ENCODE assay signal across 8 cellular contexts in the genomic region with DNA sequence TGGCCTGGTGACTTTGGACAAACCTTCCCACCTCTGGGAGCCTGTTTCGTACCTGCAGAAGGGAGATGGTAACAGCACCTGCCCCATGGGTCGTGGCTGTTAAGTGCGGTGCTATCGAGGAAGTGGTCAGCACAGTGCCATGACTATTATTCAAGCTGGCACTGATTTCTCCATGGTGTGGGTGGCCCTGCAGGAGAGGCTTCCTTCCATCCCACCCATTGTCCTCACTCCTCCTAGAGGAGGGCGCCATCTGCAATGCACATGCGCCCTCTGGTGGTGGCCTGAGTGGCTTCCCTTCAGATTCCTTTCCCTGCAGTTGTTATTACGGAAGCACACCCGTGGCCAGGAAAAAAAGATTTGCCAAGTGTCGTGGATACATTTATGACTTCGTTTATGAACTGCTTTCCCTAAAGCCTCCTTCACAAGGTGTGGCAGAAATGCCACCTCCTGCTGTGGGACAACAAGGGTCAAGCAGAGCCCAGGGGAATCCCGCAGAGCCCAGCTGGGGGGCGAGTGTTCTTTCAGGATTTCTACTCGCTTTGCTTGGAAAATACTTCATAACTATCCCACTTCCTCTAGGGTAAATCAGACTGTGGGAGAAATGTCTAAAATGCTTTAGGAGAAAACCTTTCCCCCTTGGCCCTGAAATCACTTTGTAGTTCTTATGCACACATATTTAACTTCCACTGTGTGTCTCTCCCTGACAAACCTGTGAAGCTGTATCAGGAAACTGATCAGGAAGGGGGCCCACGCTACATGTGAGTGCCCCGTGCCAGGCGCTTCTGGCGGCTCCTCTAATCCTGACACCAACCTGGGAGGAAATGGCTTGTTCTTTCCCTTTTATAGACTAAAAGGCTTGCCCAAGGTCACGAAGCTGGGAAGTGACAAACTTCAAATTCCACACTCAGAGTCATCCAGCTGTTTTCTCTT.
DNase-seq lines count a peak whose midpoint lies in the region; ATAC-seq, FAIRE-seq and TF ChIP-seq lines count a peak whose summit lies in the region.

No MANE protein-coding gene starts in this region.

- H3K9ac ChIP-seq in NT2/D1 (ENCODE audit: insufficient read length, low read depth), result no peak overlapping the region
- H3K9ac ChIP-seq in muscle layer of colon (ENCODE audit: low read length), result peak overlapping the region; percentile 12

- ATAC-seq in HG03457 (IDR thresholded peaks at IDR 0.05; ENCODE audit: unreplicated experiment), result no peak

- FAIRE-seq in HTR-8/SVneo (lab: Jason Lieb, UNC), result peak; percentile 91

- peak; percentile 91 for TF ChIP-seq CTCF in GM12864 (IDR thresholded peaks at IDR 0.05; ENCODE audit: low read depth, low read length, missing control alignments)

- no peaks in the 10 kb centered on the region for H3K27me3 ChIP-seq in NT2/D1 (ENCODE audit: insufficient read depth, insufficient read length)
- H3K27me3 ChIP-seq in muscle layer of colon (ENCODE audit: control insufficient read depth in 1 of 2, insufficient read depth in 2 of 2, low read length in 2 of 2), result no peaks in the 10 kb centered on the region

- H3K9me3 ChIP-seq in NT2/D1 (ENCODE audit: insufficient read depth, low read length) (no peaks in the 10 kb centered on the region), muscle layer of colon (ENCODE audit: low read length) (no peaks in the 10 kb centered on the region)

- H3K4me1 ChIP-seq in NT2/D1 (ENCODE audit: insufficient read depth, insufficient read length), result peaks cover 10% of the 10 kb centered on the region
- H3K4me1 ChIP-seq in muscle layer of colon (ENCODE audit: insufficient read depth, low read length), result peaks cover 12% of the 10 kb centered on the region

- H3K27ac ChIP-seq in epithelial cell of prostate (no peak overlapping the region), muscle layer of colon (ENCODE audit: low read depth, low read length) (peak overlapping the region; percentile 70)

- DNase-seq in GM12864 (ENCODE audit: low read depth) (peak; percentile 15), HTR-8/SVneo (ENCODE audit: insufficient read length, low spot score) (peak; percentile 87), NT2/D1 (ENCODE audit: low read depth, low spot score) (peak; percentile 83), epithelial cell of prostate (ENCODE audit: low read depth, low spot score) (peak; percentile 36)
- DNase-seq in activated CD8-positive, alpha-beta memory T cell treated with anti-CD3 and anti-CD28 coated beads, Interleukin-2, amount 50 U/mL, for 48 hours, result peak; percentile 92
- DNase-seq in stimulated activated CD8-positive, alpha-beta memory T cell treated with anti-CD3 and anti-CD28 coated beads, Interleukin-4, amount 100 ng/mL, for 4 hours (ENCODE audit: low read depth in 2 of 2, low spot score in 1 of 2), result peak; percentile 22 to 62

- H3K4me3 ChIP-seq in GM12864 (ENCODE audit: low read depth, low read length), result no peak overlapping the region
- H3K4me3 ChIP-seq in NT2/D1 (ENCODE audit: insufficient read length, low read depth), result no peak overlapping the region
- H3K4me3 ChIP-seq in muscle layer of colon (ENCODE audit: low read depth in 1 of 2, low read length in 2 of 2), result peak overlapping the region; percentile 31 to 47

- peaks cover 11% of the 10 kb centered on the region for H3K36me3 ChIP-seq in NT2/D1 (ENCODE audit: insufficient read depth, insufficient read length, low read length)
- peaks cover 12% of the 10 kb centered on the region for H3K36me3 ChIP-seq in muscle layer of colon (ENCODE audit: insufficient read depth, low read length)

Comparison
In these comparisons a context has a peak if more than half of its experiments do, and no peak if none do; other contexts are left out.
1. DNase-seq: peak in every context shown above with its lines; median percentile 92 in activated CD8-positive, alpha-beta memory T cell treated with anti-CD3 and anti-CD28 coated beads, Interleukin-2, amount 50 U/mL, for 48 hours; 87 in HTR-8/SVneo; 83 in NT2/D1; 42 in stimulated activated CD8-positive, alpha-beta memory T cell treated with anti-CD3 and anti-CD28 coated beads, Interleukin-4, amount 100 ng/mL, for 4 hours; 36 in epithelial cell of prostate; 15 in GM12864.
2. H3K4me3 ChIP-seq: peak in muscle layer of colon (2 of 2); none in GM12864 (single experiment) and NT2/D1 (single experiment).